29 cellular contexts compared by ENCODE assay signal in the genomic region with DNA sequence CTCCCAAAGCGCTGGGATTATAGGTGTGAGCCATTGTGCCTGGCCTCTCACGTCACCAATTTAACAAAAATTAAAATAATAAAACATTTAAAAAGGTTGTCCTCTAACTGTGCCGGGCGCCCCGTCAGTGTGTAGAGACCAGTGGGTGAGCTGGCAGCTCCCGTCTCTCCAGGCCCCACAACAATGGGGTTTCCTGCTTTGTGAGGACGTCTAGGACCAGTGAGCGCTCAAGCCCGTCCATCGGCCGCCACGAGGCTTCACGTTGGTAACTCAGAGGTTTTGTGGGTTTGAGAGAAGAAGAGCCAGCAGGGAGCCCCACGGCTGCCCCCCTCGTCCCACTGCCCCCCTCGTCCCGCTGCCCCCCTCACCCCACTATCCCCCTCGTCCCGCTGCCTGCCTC. TPM values are rescaled to one million over a fixed set of nuclear protein-coding genes. Genes with fewer than 3 reads are reported as not detected.
"Had no signal": no experiment of that assay in that cellular context is flagged by ENCODE, and none has a peak within 500 bp of the region (broad histone marks: within the 10 kb centered on the region; RNA-seq: fewer than 3 reads in every experiment).

No MANE protein-coding gene starts in this region.

- H3K9me3 ChIP-seq: esophagus squamous epithelium, left lung, ovary, psoas muscle, sigmoid colon, thoracic aorta, transverse colon, upper lobe of right lung, vagina had no signal

- ATAC-seq: left lung; naive thymus-derived CD8-positive, alpha-beta T cell; psoas muscle; right cardiac atrium; upper lobe of right lung had no signal

- H3K27ac ChIP-seq: coronary artery, esophagus squamous epithelium, left lung, ovary, psoas muscle, sigmoid colon, thoracic aorta, transverse colon, upper lobe of right lung, vagina had no signal

- H3K27me3 Mint-ChIP-seq: naive thymus-derived CD8-positive, alpha-beta T cell; stimulated activated naive B cell treated with anti-CD40 and anti-IgM and Interleukin-4, amounts not matched to agents 10 μg/mL and 1 μg/mL and 100 μg/mL, for 72 hours; stimulated activated naive CD8-positive, alpha-beta T cell treated with anti-CD3 and anti-CD28 coated beads, Interleukin-15, Interleukin-2, amounts not matched to agents 100 ng/mL and 50 ng/mL, for 24 hours had no signal

- DNase-seq: dermis blood vessel endothelial cell; effector memory CD4-positive, alpha-beta T cell; erythroblast; esophagus squamous epithelium; foreskin melanocyte; head of caudate nucleus; mesendoderm; midbrain; naive thymus-derived CD8-positive, alpha-beta T cell; occipital lobe; ovary; psoas muscle; sigmoid colon; stimulated activated CD4-positive, alpha-beta T cell treated with anti-CD3 and anti-CD28 coated beads, Interleukin-4, amount 100 ng/mL, for 4 hours; stimulated activated naive B cell treated with anti-CD40 and anti-IgM and Interleukin-4, amounts not matched to agents 10 μg/mL and 1 μg/mL and 100 μg/mL, for 72 hours; transverse colon; upper lobe of right lung had no signal

- H3K27ac Mint-ChIP-seq: stimulated activated naive CD8-positive, alpha-beta T cell treated with anti-CD3 and anti-CD28 coated beads, Interleukin-15, Interleukin-2, amounts not matched to agents 100 ng/mL and 50 ng/mL, for 24 hours had no signal

- H3K36me3 ChIP-seq: ovary had no signal

- H3K4me3 ChIP-seq: coronary artery, esophagus squamous epithelium, left lung, ovary, psoas muscle, sigmoid colon, thoracic aorta, transverse colon, upper lobe of right lung, vagina had no signal

- H3K27me3 ChIP-seq: esophagus squamous epithelium, left lung, ovary, sigmoid colon, transverse colon, upper lobe of right lung, vagina had no signal

- H3K9me3 Mint-ChIP-seq: naive thymus-derived CD8-positive, alpha-beta T cell; stimulated activated naive B cell treated with anti-CD40 and anti-IgM and Interleukin-4, amounts not matched to agents 10 μg/mL and 1 μg/mL and 100 μg/mL, for 72 hours; stimulated activated naive CD8-positive, alpha-beta T cell treated with anti-CD3 and anti-CD28 coated beads, Interleukin-15, Interleukin-2, amounts not matched to agents 100 ng/mL and 50 ng/mL, for 24 hours had no signal

RNA-seq across cellular contexts. Expression of gene LINGO3, which starts 15.8 kb away (rescaled TPM):
- total RNA-seq: dermis blood vessel endothelial cell, lung microvascular endothelial cell, ovary, psoas muscle, right cardiac atrium, skeletal muscle tissue, upper lobe of right lung, vagina had no signal
- polyA plus RNA-seq: keratinocyte, ovary, right cardiac atrium had no signal

RNA-seq across cellular contexts. Expression of gene TMPRSS9, which starts 36.4 kb away (rescaled TPM):
- total RNA-seq: left lung; lower leg skin; mucosa of gallbladder; naive thymus-derived CD8-positive, alpha-beta T cell; upper lobe of right lung; vagina had no signal
- polyA plus RNA-seq: keratinocyte; naive thymus-derived CD8-positive, alpha-beta T cell; neural cell; psoas muscle; right cardiac atrium had no signal

RNA-seq across cellular contexts. Expression of gene PEAK3, which starts 41.7 kb away (rescaled TPM):
- total RNA-seq: occipital lobe, skeletal muscle tissue had no signal
- polyA plus RNA-seq: keratinocyte, neural cell had no signal
